ENCODE assay signal across 21 cellular contexts in the genomic region with DNA sequence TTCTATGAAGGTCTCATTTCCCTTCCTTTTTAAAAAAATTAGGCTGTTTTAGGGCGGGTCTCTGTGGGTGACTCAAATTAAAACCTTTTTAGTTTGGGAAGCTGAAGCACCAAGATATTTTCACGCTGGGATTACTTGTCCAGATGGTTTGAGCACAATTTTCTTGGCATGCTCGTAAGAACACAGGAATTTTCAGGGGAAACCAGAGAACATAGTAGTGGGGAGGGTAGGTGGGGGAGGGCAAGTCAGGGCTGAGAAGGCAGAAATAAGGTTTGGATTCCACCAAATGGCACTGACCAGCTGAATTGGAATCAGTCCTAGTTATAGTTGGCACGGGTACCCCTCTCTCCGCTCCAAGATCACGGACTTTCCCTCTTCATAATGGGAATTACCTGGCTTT.
DNase-seq lines count a peak whose midpoint lies in the region; ATAC-seq, FAIRE-seq and TF ChIP-seq lines count a peak whose summit lies in the region.
"Had no signal": no experiment of that assay in that cellular context is flagged by ENCODE, and none has a peak within 500 bp of the region (broad histone marks: within the 10 kb centered on the region; RNA-seq: fewer than 3 reads in every experiment).

No MANE protein-coding gene starts in this region.

- H3K4me3 ChIP-seq in right lobe of liver (no peak overlapping the region), HepG2 (replicated peaks in 1 of 3; ENCODE audit: insufficient read depth in 1 of 3, low read depth in 2 of 3, low read length in 3 of 3) (no peak overlapping the region), astrocyte of the spinal cord (ENCODE audit: low read depth, low read length) (no peak overlapping the region), BE2C (ENCODE audit: low read depth, low read length) (no peak overlapping the region), small intestine (ENCODE audit: low read depth in 1 of 2, low read length in 2 of 2) (no peak overlapping the region)
- H3K4me3 ChIP-seq: cardiac muscle cell, transverse colon had no signal

- in situ Hi-C loops in HepG2 (cut with HindIII; ENCODE audit: extremely low pct_ligation_motif_present, low pct_unique_long_range_greater_than_20kb) (no loop called here), astrocyte of the spinal cord (cut with HindIII; ENCODE audit: low sequenced_read_pairs) (no loop called here)

- H3K79me2 ChIP-seq in HepG2 (ENCODE audit: insufficient read depth, low read length): no peaks in the 10 kb centered on the region

- peak in 1 of 3 donors; percentile 77 for DNase-seq in right lobe of liver
- no peak for DNase-seq in HepG2 (ENCODE audit: low spot score)
- peak; percentile 86 for DNase-seq in astrocyte of the spinal cord (ENCODE audit: low read depth, low spot score)
- DNase-seq in medulla oblongata (ENCODE audit: extremely low spot score): peak; percentile 16
- DNase-seq in BE2C: no peak
- no peak for DNase-seq in small intestine
- DNase-seq in activated CD4-positive, alpha-beta T cell treated with anti-CD3 and anti-CD28 coated beads, Interleukin-2, amount 50 U/mL, for 48 hours: no peak
- DNase-seq: activated effector memory CD4-positive, alpha-beta T cell treated with Interleukin-2 at 50 U/mL for 16 hours; AML-193; Kasumi-1; kidney glomerular epithelial cell; NCI-H187 treated with DMSO at 0.1 percent for 48 hours; NCI-H526; PC-3; stimulated activated CD4-positive, alpha-beta T cell treated with anti-CD3 and anti-CD28 coated beads, Interleukin-4, amount 100 ng/mL, for 24 hours; transverse colon; WERI-Rb-1 had no signal

- H3K27ac ChIP-seq in right lobe of liver (no peak overlapping the region), HepG2 (ENCODE audit: extremely low read length, insufficient read depth, low read length) (no peak overlapping the region), small intestine (ENCODE audit: low read depth in 1 of 2, low read length in 1 of 2) (no peak overlapping the region)
- H3K27ac ChIP-seq: cardiac muscle cell, transverse colon, WERI-Rb-1 had no signal

- CTCF ChIA-PET in HepG2 (lab: Yijun Ruan, JAX; ENCODE audit: low intra/inter-chr PET ratio, low total read pairs): no interaction called here

- ATAC-seq in right lobe of liver (peak; percentile 83 to 94 (median 91)), HepG2 (no peak), HG02610 (IDR thresholded peaks at IDR 0.05; ENCODE audit: unreplicated experiment) (no peak)
- ATAC-seq: PC-3 had no signal

- TF ChIP-seq CTCF in right lobe of liver (IDR thresholded peaks at IDR 0.05): no peak
- no peak for TF ChIP-seq CTCF in HepG2 (CRISPR knock-in tag; IDR thresholded peaks at IDR 0.05)
- no peak for TF ChIP-seq CTCF in astrocyte of the spinal cord (IDR thresholded peaks at IDR 0.05; ENCODE audit: low read depth, low read length)
- no peak for TF ChIP-seq CTCF in BE2C (IDR thresholded peaks at IDR 0.05; ENCODE audit: low read depth, low read length)

- H3K4me1 ChIP-seq in right lobe of liver: peaks cover 0 to 14% (median 0%) of the 10 kb centered on the region in 4 donors
- H3K4me1 ChIP-seq in HepG2 (ENCODE audit: insufficient read depth, low read length): peaks cover 7% of the 10 kb centered on the region; the same call in 1 of the 2 replicates
- no peaks in the 10 kb centered on the region for H3K4me1 ChIP-seq in BE2C
- H3K4me1 ChIP-seq in small intestine (ENCODE audit: control insufficient read depth in 2 of 2, insufficient read depth in 1 of 2, low read depth in 1 of 2, low read length in 1 of 2): no peaks in the 10 kb centered on the region

- BruUV-seq in HepG2 (replicated peaks; lab: Mats Ljungman, UMichigan): no TSS peak

- H3K36me3 ChIP-seq in right lobe of liver (no peaks in the 10 kb centered on the region), HepG2 (replicated peaks in 1 of 2; ENCODE audit: control insufficient read depth in 1 of 2, insufficient read depth in 2 of 2, low read length in 2 of 2) (no peaks in the 10 kb centered on the region), BE2C (no peaks in the 10 kb centered on the region), small intestine (ENCODE audit: control insufficient read depth in 2 of 2, insufficient read depth in 2 of 2, low read length in 2 of 2) (no peaks in the 10 kb centered on the region)
- H3K36me3 ChIP-seq: cardiac muscle cell, transverse colon, WERI-Rb-1 had no signal

- no peak for TF ChIP-seq POLR2A in right lobe of liver (IDR thresholded peaks at IDR 0.05)
- no peak for TF ChIP-seq POLR2A in HepG2 (IDR thresholded peaks at IDR 0.05; ENCODE audit: insufficient read depth in 1 of 2, low read depth in 2 of 2, low read length in 2 of 2)

- FAIRE-seq in HepG2 (lab: Jason Lieb, UNC) (no peak), small intestine (lab: Jason Lieb, UNC) (no peak)
- FAIRE-seq: endothelial cell of umbilical vein, H1 had no signal

- H3K9ac ChIP-seq in HepG2 (ENCODE audit: insufficient read depth, low read depth, low read length): no peak overlapping the region

- TF ChIP-seq EP300 in HepG2 (IDR thresholded peaks at IDR 0.05; ENCODE audit: low read depth in 2 of 2, low read length in 2 of 2): no peak
- TF ChIP-seq EP300 in HepG2 (CRISPR knock-in tag; IDR thresholded peaks at IDR 0.05; ENCODE audit: borderline replicate concordance): no peak

- H2AFZ ChIP-seq in HepG2 (ENCODE audit: low read length): no peak overlapping the region

- POLR2A ChIA-PET in HepG2 (lab: Yijun Ruan, JAX): no interaction called here

- 37% methylated on average over 6 of the region's 6 CpGs for WGBS in right lobe of liver (ENCODE audit: insufficient coverage, low coverage, low lambda C conversion rate, missing lambda C conversion rate)
- WGBS in HepG2 (ENCODE audit: low lambda C conversion rate): 13% methylated on average over 6 of the region's 6 CpGs
- 83 to 89% (median 86%) methylated on average over 6 of the region's 6 CpGs for WGBS in small intestine, 3 donors

- intact Hi-C loops in right lobe of liver (cut with DNase I) (no loop called here), HepG2 (cut with micrococcal nuclease; ENCODE audit: unreplicated experiment) (no loop called here)

- no peak overlapping the region for H3K4me2 ChIP-seq in HepG2 (ENCODE audit: low read depth, low read length)

- TF ChIP-seq RAD21 in HepG2 (CRISPR knock-in tag; IDR thresholded peaks at IDR 0.05): no peak

- no peaks in the 10 kb centered on the region for H4K20me1 ChIP-seq in HepG2 (ENCODE audit: insufficient read depth, low read length)

- no peaks in the 10 kb centered on the region for H3K27me3 ChIP-seq in right lobe of liver
- H3K27me3 ChIP-seq in HepG2 (ENCODE audit: control insufficient read depth in 1 of 2, insufficient read depth in 2 of 2, low read length in 2 of 2): peaks cover 3 to 5% of the 10 kb centered on the region in 2 experiments; a peak in 2 of 5 replicates
- H3K27me3 ChIP-seq in BE2C: 0 out of 2 replicates have a peak, but pooled peaks cover 6% of the 10 kb centered on the region
- H3K27me3 ChIP-seq in small intestine (ENCODE audit: control insufficient read depth in 2 of 2, insufficient read depth in 2 of 2, low read length in 2 of 2): no peaks in the 10 kb centered on the region
- H3K27me3 ChIP-seq: cardiac muscle cell, transverse colon had no signal

- H3K9me3 ChIP-seq in right lobe of liver: no peaks in the 10 kb centered on the region
- H3K9me3 ChIP-seq in HepG2 (ENCODE audit: low read length): no peaks in the 10 kb centered on the region
- no peaks in the 10 kb centered on the region for H3K9me3 ChIP-seq in BE2C
- H3K9me3 ChIP-seq in small intestine (ENCODE audit: control insufficient read depth, low read depth): no peaks in the 10 kb centered on the region
- H3K9me3 ChIP-seq: transverse colon had no signal

TF ChIP-seq in HepG2, 621 proteins besides CTCF, POLR2A, EP300 and RAD21 (continues in another document):
- TF ChIP-seq ZNF24 (IDR thresholded peaks at IDR 0.05) (no peak), SSRP1 (CRISPR knock-in tag; IDR thresholded peaks at IDR 0.05) (no peak), THAP11 (CRISPR knock-in tag; IDR thresholded peaks at IDR 0.05) (no peak), NR1H2 (CRISPR knock-in tag; IDR thresholded peaks at IDR 0.05; ENCODE audit: borderline replicate concordance, low read depth) (no peak), ZNF431 (CRISPR knock-in tag; IDR thresholded peaks at IDR 0.05; ENCODE audit: borderline replicate concordance, low read depth) (no peak), EEA1 (CRISPR knock-in tag; IDR thresholded peaks at IDR 0.05; ENCODE audit: borderline replicate concordance) (no peak)
- TF ChIP-seq, protein P1, sequence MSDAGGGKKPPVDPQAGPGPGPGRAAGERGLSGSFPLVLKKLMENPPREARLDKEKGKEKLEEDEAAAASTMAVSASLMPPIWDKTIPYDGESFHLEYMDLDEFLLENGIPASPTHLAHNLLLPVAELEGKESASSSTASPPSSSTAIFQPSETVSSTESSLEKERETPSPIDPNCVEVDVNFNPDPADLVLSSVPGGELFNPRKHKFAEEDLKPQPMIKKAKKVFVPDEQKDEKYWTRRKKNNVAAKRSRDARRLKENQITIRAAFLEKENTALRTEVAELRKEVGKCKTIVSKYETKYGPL (CRISPR knock-in tag; IDR thresholded peaks at IDR 0.05): no peak

Comparison
In these comparisons a context has a peak if more than half of its experiments do, and no peak if none do; other contexts are left out.
1. ATAC-seq: peak in right lobe of liver (4 of 4); none in HepG2 (single experiment) and HG02610 (single experiment).
2. DNase-seq: peak in astrocyte of the spinal cord (single experiment) and medulla oblongata (single experiment); none in HepG2 (single experiment), BE2C (single experiment), small intestine (single experiment) and activated CD4-positive, alpha-beta T cell treated with anti-CD3 and anti-CD28 coated beads, Interleukin-2, amount 50 U/mL, for 48 hours (0 of 2).